ENCODE assay signal across 33 cellular contexts in the genomic region with DNA sequence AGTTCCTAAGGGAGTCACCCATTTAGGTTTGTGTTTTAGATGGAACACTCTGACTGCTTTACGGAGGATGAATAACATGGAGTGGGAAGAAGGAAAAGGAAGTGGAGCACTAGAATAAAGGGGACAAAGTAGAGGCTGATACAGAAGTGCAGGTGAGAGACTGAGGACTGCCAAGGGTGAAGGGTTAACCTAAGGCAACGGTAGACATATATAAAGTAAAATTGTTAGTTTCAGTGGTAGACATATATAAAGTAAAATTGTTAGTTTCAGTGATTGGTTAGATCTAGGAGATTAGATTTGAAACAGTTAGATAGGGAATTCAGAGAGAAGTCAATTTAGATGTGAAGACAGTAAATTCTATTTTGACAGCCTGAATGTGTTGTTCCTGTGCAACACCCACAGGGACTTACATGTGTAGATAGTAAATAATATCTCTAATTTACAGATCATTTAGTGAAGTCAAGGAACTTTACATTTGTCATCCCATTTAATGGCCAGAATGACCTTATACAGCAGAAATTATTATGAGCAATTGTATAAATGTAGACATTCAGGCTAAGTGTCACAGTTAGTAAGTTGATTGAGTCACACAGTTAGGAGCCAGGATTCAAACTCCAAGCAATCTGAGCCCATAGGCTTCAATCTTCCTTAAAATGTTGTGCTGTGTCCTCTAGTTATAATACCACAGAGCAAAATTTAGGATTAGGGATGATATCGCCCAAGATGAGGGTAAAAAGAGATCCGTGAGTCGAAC.
"Had no signal": no experiment of that assay in that cellular context is flagged by ENCODE, and none has a peak within 500 bp of the region (broad histone marks: within the 10 kb centered on the region; RNA-seq: fewer than 3 reads in every experiment).

No MANE protein-coding gene starts in this region.

- H3K27ac Mint-ChIP-seq: activated CD4-positive, alpha-beta memory T cell treated with anti-CD3 and anti-CD28 coated beads, Interleukin-2, amount 10 ng/mL, durations not matched to agents 7 days and 5 days; activated CD4-positive, alpha-beta T cell treated with anti-CD3 and anti-CD28 coated beads for 36 hours; activated CD4-positive, alpha-beta T cell treated with anti-CD3 and anti-CD28 coated beads, Interleukin-2, amount 10 ng/mL, durations not matched to agents 24 days and 14 days; activated naive CD4-positive, alpha-beta T cell treated with anti-CD3 and anti-CD28 coated beads, Interleukin-2, amount 10 ng/mL, durations not matched to agents 7 days and 5 days; activated naive CD4-positive, alpha-beta T cell treated with anti-CD3 and anti-CD28 coated beads, Interleukin-2, amount 50 U/mL, for 72 hours; activated naive CD8-positive, alpha-beta T cell treated with anti-CD3 and anti-CD28 coated beads, Interleukin-2, amount 10 ng/mL, durations not matched to agents 7 days and 5 days; activated T-cell treated with anti-CD3 and anti-CD28 coated beads, Interleukin-2, amount 50 U/mL, for 24 hours; activated T-cell treated with anti-CD3 and anti-CD28 coated beads, Interleukin-2, amount 50 U/mL, for 72 hours; endodermal cell; T-helper 17 cell; T-helper 2 cell treated with Interferon-gamma antibody and Interleukin-4, amounts not matched to agents 5 μg/mL and 100 μg/mL, for 36 hours had no signal

- H3K27me3 ChIP-seq: body of pancreas, cardiac muscle cell, colonic mucosa, esophagus muscularis mucosa, gastroesophageal sphincter, heart right ventricle, hepatocyte had no signal

- ATAC-seq: activated CD4-positive, alpha-beta T cell treated with anti-CD3 and anti-CD28 coated beads for 36 hours; activated naive CD4-positive, alpha-beta T cell treated with anti-CD3 and anti-CD28 coated beads, Interleukin-2, amount 50 U/mL, for 72 hours; activated T-cell treated with anti-CD3 and anti-CD28 coated beads, Interleukin-2, amount 50 U/mL, for 72 hours; body of pancreas; gastroesophageal sphincter; heart right ventricle; T-helper 17 cell had no signal

- H2AFZ ChIP-seq: hepatocyte had no signal

- H3K9me3 ChIP-seq: colonic mucosa, esophagus muscularis mucosa, gastroesophageal sphincter had no signal

- H3K4me3 ChIP-seq: body of pancreas, cardiac muscle cell, colonic mucosa, esophagus muscularis mucosa, gastroesophageal sphincter, heart right ventricle, hepatocyte had no signal

- H3K79me2 ChIP-seq: hepatocyte had no signal

- H3K4me2 ChIP-seq: hepatocyte had no signal

- H3K36me3 Mint-ChIP-seq: activated naive CD4-positive, alpha-beta T cell treated with anti-CD3 and anti-CD28 coated beads, Interleukin-2, amount 10 ng/mL, durations not matched to agents 7 days and 5 days; activated naive CD4-positive, alpha-beta T cell treated with anti-CD3 and anti-CD28 coated beads, Interleukin-2, amount 50 U/mL, for 72 hours; activated naive CD8-positive, alpha-beta T cell treated with anti-CD3 and anti-CD28 coated beads, Interleukin-2, amount 10 ng/mL, durations not matched to agents 7 days and 5 days had no signal

- H3K9me3 Mint-ChIP-seq: activated CD4-positive, alpha-beta memory T cell treated with anti-CD3 and anti-CD28 coated beads, Interleukin-2, amount 10 ng/mL, durations not matched to agents 7 days and 5 days; activated CD4-positive, alpha-beta T cell treated with anti-CD3 and anti-CD28 coated beads, Interleukin-2, amount 10 ng/mL, durations not matched to agents 24 days and 14 days; activated naive CD4-positive, alpha-beta T cell treated with anti-CD3 and anti-CD28 coated beads, Interleukin-2, amount 10 ng/mL, durations not matched to agents 7 days and 5 days; activated naive CD8-positive, alpha-beta T cell treated with anti-CD3 and anti-CD28 coated beads, Interleukin-2, amount 10 ng/mL, durations not matched to agents 7 days and 5 days; activated T-cell treated with anti-CD3 and anti-CD28 coated beads, Interleukin-2, amount 50 U/mL, for 72 hours; T-helper 2 cell treated with Interferon-gamma antibody and Interleukin-4, amounts not matched to agents 5 μg/mL and 100 μg/mL, for 36 hours had no signal

- H3K36me3 ChIP-seq: cardiac muscle cell, colonic mucosa, esophagus muscularis mucosa, gastroesophageal sphincter, heart right ventricle had no signal

- H3K4me1 Mint-ChIP-seq: activated CD4-positive, alpha-beta memory T cell treated with anti-CD3 and anti-CD28 coated beads, Interleukin-2, amount 10 ng/mL, durations not matched to agents 7 days and 5 days; activated CD4-positive, alpha-beta T cell treated with anti-CD3 and anti-CD28 coated beads for 36 hours; activated CD4-positive, alpha-beta T cell treated with anti-CD3 and anti-CD28 coated beads, Interleukin-2, amount 10 ng/mL, durations not matched to agents 24 days and 14 days; activated naive CD4-positive, alpha-beta T cell treated with anti-CD3 and anti-CD28 coated beads, Interleukin-2, amount 10 ng/mL, durations not matched to agents 7 days and 5 days; activated naive CD8-positive, alpha-beta T cell treated with anti-CD3 and anti-CD28 coated beads, Interleukin-2, amount 10 ng/mL, durations not matched to agents 7 days and 5 days; T-helper 17 cell had no signal

- DNase-seq: activated CD4-positive, alpha-beta memory T cell treated with anti-CD3 and anti-CD28 coated beads, Interleukin-2, amount 10 ng/mL, durations not matched to agents 7 days and 5 days; activated CD4-positive, alpha-beta T cell treated with anti-CD3 and anti-CD28 coated beads for 36 hours; activated CD4-positive, alpha-beta T cell treated with anti-CD3 and anti-CD28 coated beads, Interleukin-2, amount 10 ng/mL, durations not matched to agents 24 days and 14 days; activated CD4-positive, alpha-beta T cell treated with anti-CD3 and anti-CD28 coated beads, Interleukin-2, amount 50 U/mL, for 4 hours; activated CD4-positive, CD25-positive, alpha-beta regulatory T cell; activated CD4-positive, CD25-positive, alpha-beta regulatory T cell treated with anti-CD3 and anti-CD28 coated beads, Interleukin-2, amount 50 U/mL, for 72 hours; activated CD8-positive, alpha-beta memory T cell treated with anti-CD3 and anti-CD28 coated beads, Interleukin-2, amount 50 U/mL, for 48 hours; activated gamma-delta T cell; activated naive CD4-positive, alpha-beta T cell; activated naive CD4-positive, alpha-beta T cell treated with anti-CD3 and anti-CD28 coated beads, Interleukin-2, amount 10 ng/mL, durations not matched to agents 7 days and 5 days; activated naive CD8-positive, alpha-beta T cell treated with anti-CD3 and anti-CD28 coated beads, Interleukin-2, amount 10 ng/mL, durations not matched to agents 7 days and 5 days; activated T-cell treated with anti-CD3 and anti-CD28 coated beads for 4 hours; activated T-cell treated with anti-CD3 and anti-CD28 coated beads, Interleukin-2, amount 50 U/mL, for 24 hours; activated T-cell treated with anti-CD3 and anti-CD28 coated beads, Interleukin-2, amount 50 U/mL, for 72 hours; amniotic stem cell; anterior cingulate cortex; body of pancreas; central memory CD4-positive, alpha-beta T cell; cerebellar nuclear complex; colonic mucosa; effector memory CD4-positive, alpha-beta T cell; endodermal cell; erythroblast; foreskin melanocyte; heart right ventricle; T-helper 17 cell; T1000 had no signal

- H3K27ac ChIP-seq: body of pancreas, cardiac muscle cell, colonic mucosa, esophagus muscularis mucosa, gastroesophageal sphincter, heart right ventricle, hepatocyte had no signal

- H3K4me3 Mint-ChIP-seq: activated CD4-positive, alpha-beta memory T cell treated with anti-CD3 and anti-CD28 coated beads, Interleukin-2, amount 10 ng/mL, durations not matched to agents 7 days and 5 days; activated CD4-positive, alpha-beta T cell treated with anti-CD3 and anti-CD28 coated beads for 36 hours; activated CD4-positive, alpha-beta T cell treated with anti-CD3 and anti-CD28 coated beads, Interleukin-2, amount 10 ng/mL, durations not matched to agents 24 days and 14 days; activated naive CD4-positive, alpha-beta T cell treated with anti-CD3 and anti-CD28 coated beads, Interleukin-2, amount 10 ng/mL, durations not matched to agents 7 days and 5 days; activated naive CD8-positive, alpha-beta T cell treated with anti-CD3 and anti-CD28 coated beads, Interleukin-2, amount 10 ng/mL, durations not matched to agents 7 days and 5 days; activated T-cell treated with anti-CD3 and anti-CD28 coated beads, Interleukin-2, amount 50 U/mL, for 24 hours; activated T-cell treated with anti-CD3 and anti-CD28 coated beads, Interleukin-2, amount 50 U/mL, for 72 hours; endodermal cell; T-helper 17 cell; T-helper 2 cell treated with Interferon-gamma antibody and Interleukin-4, amounts not matched to agents 5 μg/mL and 100 μg/mL, for 36 hours had no signal

- H3K4me1 ChIP-seq: body of pancreas, colonic mucosa, esophagus muscularis mucosa, gastroesophageal sphincter, heart right ventricle had no signal

- H3K27me3 Mint-ChIP-seq: activated CD4-positive, alpha-beta memory T cell treated with anti-CD3 and anti-CD28 coated beads, Interleukin-2, amount 10 ng/mL, durations not matched to agents 7 days and 5 days; activated CD4-positive, alpha-beta T cell treated with anti-CD3 and anti-CD28 coated beads, Interleukin-2, amount 10 ng/mL, durations not matched to agents 24 days and 14 days; activated naive CD4-positive, alpha-beta T cell treated with anti-CD3 and anti-CD28 coated beads, Interleukin-2, amount 10 ng/mL, durations not matched to agents 7 days and 5 days; activated naive CD8-positive, alpha-beta T cell treated with anti-CD3 and anti-CD28 coated beads, Interleukin-2, amount 10 ng/mL, durations not matched to agents 7 days and 5 days had no signal
